ENCODE assay signal across 1 cellular context in the genomic region with DNA sequence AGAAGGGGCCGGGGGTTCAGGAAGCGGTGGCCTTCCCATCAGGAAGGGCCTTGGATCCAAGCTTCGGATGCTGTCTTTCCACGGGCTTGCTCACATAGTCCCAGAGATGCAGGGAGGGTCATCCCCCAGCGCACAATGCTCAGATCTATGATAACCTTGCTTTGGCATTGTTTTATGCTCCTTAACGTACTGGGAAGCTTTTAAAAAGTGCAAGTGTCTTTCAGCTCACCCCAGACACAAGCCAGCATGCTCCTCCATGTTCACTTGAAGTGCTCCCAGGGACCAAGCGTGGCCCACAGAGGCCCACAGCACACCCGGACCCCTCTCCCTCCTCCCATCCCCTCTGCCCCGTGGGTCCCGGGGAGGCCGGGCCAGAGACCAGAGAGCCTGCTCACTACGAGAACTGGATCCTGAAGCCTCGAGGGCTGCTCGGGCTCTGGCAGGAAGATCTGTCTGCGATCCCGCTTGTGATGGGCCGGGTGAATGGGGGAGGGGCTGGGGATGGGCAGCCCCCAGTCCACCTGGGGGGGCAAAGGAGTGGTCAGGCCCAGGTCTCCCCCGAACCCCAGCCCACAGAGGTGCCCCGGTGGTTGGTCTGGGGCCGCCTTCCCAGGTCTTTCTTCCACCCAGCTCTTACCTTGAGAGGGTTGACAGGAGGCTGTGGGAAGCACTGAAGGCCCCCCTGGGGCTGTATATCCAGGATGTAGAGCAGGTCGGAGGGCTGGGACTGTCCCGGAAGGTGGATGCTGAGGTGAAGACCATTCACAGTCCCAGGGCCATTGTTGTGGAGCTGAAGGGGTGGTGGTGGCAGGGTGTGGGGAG.
TF ChIP-seq lines count a peak whose summit lies in the region.

No MANE protein-coding gene starts in this region.

TF ChIP-seq in SK-N-SH, 30 proteins besides CTCF, POLR2A, EP300 and RAD21:
- TF ChIP-seq, protein P1, sequence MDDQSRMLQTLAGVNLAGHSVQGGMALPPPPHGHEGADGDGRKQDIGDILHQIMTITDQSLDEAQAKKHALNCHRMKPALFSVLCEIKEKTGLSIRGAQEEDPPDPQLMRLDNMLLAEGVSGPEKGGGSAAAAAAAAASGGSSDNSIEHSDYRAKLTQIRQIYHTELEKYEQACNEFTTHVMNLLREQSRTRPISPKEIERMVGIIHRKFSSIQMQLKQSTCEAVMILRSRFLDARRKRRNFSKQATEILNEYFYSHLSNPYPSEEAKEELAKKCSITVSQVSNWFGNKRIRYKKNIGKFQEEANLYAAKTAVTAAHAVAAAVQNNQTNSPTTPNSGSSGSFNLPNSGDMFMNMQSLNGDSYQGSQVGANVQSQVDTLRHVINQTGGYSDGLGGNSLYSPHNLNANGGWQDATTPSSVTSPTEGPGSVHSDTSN (IDR thresholded peaks at IDR 0.05) = no peak
- TF ChIP-seq GATA2 (CRISPR knock-in tag; IDR thresholded peaks at IDR 0.05) = no peak
- no peak for TF ChIP-seq JUND (IDR thresholded peaks at IDR 0.05)
- TF ChIP-seq SIN3A (IDR thresholded peaks at IDR 0.05; ENCODE audit: borderline replicate concordance, low read depth, low read length) = no peak
- no peak for TF ChIP-seq FOSL2 (IDR thresholded peaks at IDR 0.05; ENCODE audit: borderline replicate concordance, low read depth)
- TF ChIP-seq TAF1 (IDR thresholded peaks at IDR 0.05; ENCODE audit: borderline replicate concordance, low read depth, low read length) = no peak
- TF ChIP-seq NFIC (IDR thresholded peaks at IDR 0.05; ENCODE audit: borderline replicate concordance) = no peak
- no peak for TF ChIP-seq FOXJ3 (CRISPR knock-in tag; IDR thresholded peaks at IDR 0.05)
- TF ChIP-seq POLR2AphosphoS5 (IDR thresholded peaks at IDR 0.05; ENCODE audit: low read depth, low read length) = no peak
- no peak for TF ChIP-seq RFX5 (IDR thresholded peaks at IDR 0.05; ENCODE audit: low read length)
- no peak for TF ChIP-seq RCOR1 (IDR thresholded peaks at IDR 0.05; ENCODE audit: low read length)
- no peak for TF ChIP-seq ELF1 (IDR thresholded peaks at IDR 0.05)
- TF ChIP-seq MEF2A (IDR thresholded peaks at IDR 0.05; ENCODE audit: borderline replicate concordance, low read depth) = no peak
TF ChIP-seq in SK-N-SH: peak in this region for 0.
